In genomic region chr16:48447940-48448536, GRCh38 we compare ENCODE assay signal across 1 cellular context.
A peak's percentile ranks its signal among the peaks of the same experiment; 100 is the strongest.
TF ChIP-seq lines count a peak whose summit lies in the region.

No MANE protein-coding gene starts in this region.

TF ChIP-seq in HepG2, 621 proteins besides CTCF, POLR2A, EP300 and RAD21 (continued from another document and continues in another):
- TF ChIP-seq ZNF576 (CRISPR knock-in tag; IDR thresholded peaks at IDR 0.05) (0 out of 2 replicates have a peak, but pooled peaks have one; percentile 43), ELK4 (CRISPR knock-in tag; IDR thresholded peaks at IDR 0.05; ENCODE audit: borderline replicate concordance) (no peak), ZFAT (CRISPR knock-in tag; conservative IDR thresholded peaks at IDR 0.05) (no peak), ZBTB4 (CRISPR knock-in tag; IDR thresholded peaks at IDR 0.05; ENCODE audit: borderline replicate concordance) (no peak), AGO1 (IDR thresholded peaks at IDR 0.05; ENCODE audit: low read depth, low read length, poor library complexity, severe bottlenecking) (no peak), CSRNP2 (CRISPR knock-in tag; conservative IDR thresholded peaks at IDR 0.05; ENCODE audit: low read depth) (no peak), TCF12 (IDR thresholded peaks at IDR 0.05) (no peak), TCF12 (CRISPR knock-in tag; IDR thresholded peaks at IDR 0.05) (no peak), NFE2L1 (CRISPR knock-in tag; IDR thresholded peaks at IDR 0.05; ENCODE audit: borderline replicate concordance) (no peak), ZNF792 (CRISPR knock-in tag; IDR thresholded peaks at IDR 0.05) (no peak; the same call in 1 of the 2 replicates), ZBTB49 (CRISPR knock-in tag; IDR thresholded peaks at IDR 0.05; ENCODE audit: borderline replicate concordance) (no peak), DRAP1 (CRISPR knock-in tag; IDR thresholded peaks at IDR 0.05) (peak; percentile 36; the same call in 1 of the 2 replicates), ZBTB10 (CRISPR knock-in tag; IDR thresholded peaks at IDR 0.05; ENCODE audit: borderline replicate concordance) (no peak), ZZZ3 (CRISPR knock-in tag; IDR thresholded peaks at IDR 0.05; ENCODE audit: borderline replicate concordance) (no peak), ZNF784 (CRISPR knock-in tag; IDR thresholded peaks at IDR 0.05; ENCODE audit: borderline replicate concordance) (no peak), TRAFD1 (CRISPR knock-in tag; IDR thresholded peaks at IDR 0.05; ENCODE audit: borderline replicate concordance) (no peak), ZKSCAN8 (CRISPR knock-in tag; IDR thresholded peaks at IDR 0.05; ENCODE audit: borderline replicate concordance) (peak; percentile 68; the same call in 1 of the 2 replicates), TRIM22 (IDR thresholded peaks at IDR 0.05) (no peak), FOXM1 (CRISPR knock-in tag; IDR thresholded peaks at IDR 0.05) (no peak), ZNF800 (CRISPR knock-in tag; IDR thresholded peaks at IDR 0.05) (no peak), ZNF317 (CRISPR knock-in tag; IDR thresholded peaks at IDR 0.05) (peak; percentile 64; the same call in 1 of the 2 replicates), RORA (CRISPR knock-in tag; IDR thresholded peaks at IDR 0.05) (no peak), CBX5 (CRISPR knock-in tag; IDR thresholded peaks at IDR 0.05; ENCODE audit: borderline replicate concordance) (no peak), SIN3A (IDR thresholded peaks at IDR 0.05; ENCODE audit: borderline replicate concordance, low read depth, low read length) (no peak), ZSCAN30 (CRISPR knock-in tag; IDR thresholded peaks at IDR 0.05) (no peak), ZBED4 (CRISPR knock-in tag; IDR thresholded peaks at IDR 0.05; ENCODE audit: borderline replicate concordance) (peak; percentile 19; the same call in 1 of the 2 replicates), FOXA1 (IDR thresholded peaks at IDR 0.05) (no peak), FOXA1 (CRISPR knock-in tag; IDR thresholded peaks at IDR 0.05) (peak; percentile 66; the same call in 1 of the 2 replicates), SCMH1 (CRISPR knock-in tag; IDR thresholded peaks at IDR 0.05; ENCODE audit: borderline replicate concordance) (no peak)
